ENCODE assay signal across 24 cellular contexts in genomic region chr4:70515342-70516245, GRCh38.
A peak's percentile ranks its signal among the peaks of the same experiment; 100 is the strongest.
DNase-seq lines count a peak whose midpoint lies in the region; ATAC-seq and TF ChIP-seq lines count a peak whose summit lies in the region.
"Had no signal": no experiment of that assay in that cellular context is flagged by ENCODE, and none has a peak within 500 bp of the region (broad histone marks: within the 10 kb centered on the region; RNA-seq: fewer than 3 reads in every experiment).

No MANE protein-coding gene starts in this region.

- no peaks in the 10 kb centered on the region for H3K36me3 ChIP-seq in RWPE2 (ENCODE audit: low read depth)
- H3K36me3 ChIP-seq: gastroesophageal sphincter, sigmoid colon, thyroid gland had no signal

- H3K4me1 ChIP-seq in RWPE2 (ENCODE audit: insufficient read depth, poor library complexity, severe bottlenecking) = peaks cover 16% of the 10 kb centered on the region
- H3K4me1 ChIP-seq: gastroesophageal sphincter, sigmoid colon, thyroid gland had no signal

- H3K4me3 ChIP-seq in RWPE2 (ENCODE audit: severe bottlenecking) (no peak overlapping the region), retinal pigment epithelial cell (ENCODE audit: low read length) (no peak overlapping the region)
- H3K4me3 ChIP-seq: gastroesophageal sphincter, lung, sigmoid colon, thyroid gland had no signal

- no peaks in the 10 kb centered on the region for H3K9me3 ChIP-seq in RWPE2 (ENCODE audit: severe bottlenecking)
- H3K9me3 ChIP-seq: gastroesophageal sphincter, sigmoid colon, thyroid gland had no signal

- peak; percentile 82 for ATAC-seq in RWPE2 (ENCODE audit: low read depth)
- ATAC-seq in activated CD4-positive, CD25-positive, alpha-beta regulatory T cell treated with anti-CD3 and anti-CD28 coated beads, Interleukin-2, amount 50 U/mL, for 24 hours = no peak
- ATAC-seq: activated CD8-positive, alpha-beta memory T cell treated with anti-CD3 and anti-CD28 coated beads, Interleukin-2, amount 10 ng/mL, durations not matched to agents 7 days and 5 days; gastroesophageal sphincter; SK-N-SH treated with all-trans-retinoic acid at 6 μM for 48 hours; stimulated activated naive CD8-positive, alpha-beta T cell treated with anti-CD3 and anti-CD28 coated beads, Interleukin-15, Interleukin-2, amounts not matched to agents 100 U/mL and 50 U/mL, for 24 hours had no signal

- H3K27ac ChIP-seq in RWPE2 (ENCODE audit: poor library complexity, severe bottlenecking) (peak overlapping the region; percentile 94), epithelial cell of prostate (peak overlapping the region; percentile 73)
- H3K27ac ChIP-seq: gastroesophageal sphincter, KMS-11, sigmoid colon, thyroid gland, VCaP had no signal

- DNase-seq in HS-5 (ENCODE audit: low read depth) (peak; percentile 63), RWPE2 (ENCODE audit: low spot score) (no peak), epithelial cell of prostate (ENCODE audit: low read depth, low spot score) (peak; percentile 79), retinal pigment epithelial cell (ENCODE audit: low read depth) (peak; percentile 67), NCI-H524 treated with DMSO at 0.1 percent for 48 hours (lab: John Stamatoyannopoulos, UW) (no peak), COLO668 (lab: John Stamatoyannopoulos, UW; ENCODE audit: unreplicated experiment) (no peak), DMS153 treated with DMSO at 0.1 percent for 48 hours (lab: John Stamatoyannopoulos, UW; ENCODE audit: unreplicated experiment) (no peak)
- DNase-seq: activated CD4-positive, alpha-beta T cell treated with anti-CD3 and anti-CD28 coated beads, Interleukin-2, amount 10 ng/mL, durations not matched to agents 7 days and 5 days; activated CD8-positive, alpha-beta memory T cell treated with anti-CD3 and anti-CD28 coated beads, Interleukin-2, amount 10 ng/mL, durations not matched to agents 7 days and 5 days; activated naive CD4-positive, alpha-beta T cell treated with anti-CD3 and anti-CD28 coated beads, Interleukin-2, amount 50 U/mL, for 16 hours; anterior cingulate cortex; NCI-H1694; NCI-H2171; NCI-H526; sigmoid colon; stimulated activated CD4-positive, alpha-beta T cell treated with anti-CD3 and anti-CD28 coated beads, Interleukin-15, amount 100 ng/mL, for 24 hours; stimulated activated naive CD8-positive, alpha-beta T cell treated with anti-CD3 and anti-CD28 coated beads, Interleukin-15, Interleukin-2, amounts not matched to agents 100 U/mL and 50 U/mL, for 24 hours; thyroid gland had no signal

- H3K27me3 ChIP-seq in RWPE2 (ENCODE audit: insufficient read depth, poor library complexity, severe bottlenecking) = no peaks in the 10 kb centered on the region
- H3K27me3 ChIP-seq: gastroesophageal sphincter, sigmoid colon, thyroid gland had no signal

- TF ChIP-seq CTCF in RWPE2 (IDR thresholded peaks at IDR 0.05; ENCODE audit: poor library complexity, severe bottlenecking) (no peak), retinal pigment epithelial cell (conservative IDR thresholded peaks at IDR 0.05; ENCODE audit: low read depth, low read length) (no peak)

Comparison
In these comparisons a context has a peak if more than half of its experiments do, and no peak if none do; other contexts are left out.
1. DNase-seq: peak in HS-5 (single experiment), epithelial cell of prostate (single experiment) and retinal pigment epithelial cell (single experiment); none in RWPE2 (single experiment), NCI-H524 treated with DMSO at 0.1 percent for 48 hours (single experiment), COLO668 (single experiment) and DMS153 treated with DMSO at 0.1 percent for 48 hours (single experiment).